Comparison of ENCODE assay signal across 26 cellular contexts in the genomic region with DNA sequence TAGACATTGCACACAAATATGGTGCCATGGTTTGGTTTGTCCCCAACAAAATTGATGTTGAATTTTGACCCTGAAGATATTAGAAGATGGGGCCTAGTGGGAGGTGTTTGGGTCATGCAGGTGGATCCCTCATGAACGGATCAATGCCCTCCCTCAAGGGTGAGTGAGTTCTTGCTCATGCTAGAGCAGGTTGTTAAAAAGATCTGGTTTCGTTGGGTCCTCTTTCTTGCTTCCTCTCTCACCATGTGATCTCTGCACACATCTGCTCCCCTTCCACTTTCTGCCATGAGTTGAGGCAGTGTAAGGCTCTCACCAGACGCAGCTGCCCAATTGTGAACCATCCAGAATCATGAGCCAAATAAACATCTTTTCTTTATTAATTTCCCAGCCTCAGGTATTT.
DNase-seq lines count a peak whose midpoint lies in the region; ATAC-seq and TF ChIP-seq lines count a peak whose summit lies in the region.
"Had no signal": no experiment of that assay in that cellular context is flagged by ENCODE, and none has a peak within 500 bp of the region (broad histone marks: within the 10 kb centered on the region; RNA-seq: fewer than 3 reads in every experiment).

No MANE protein-coding gene starts in this region.

- no peaks in the 10 kb centered on the region for H3K4me1 ChIP-seq in heart right ventricle
- H3K4me1 ChIP-seq: breast epithelium, gastroesophageal sphincter, upper lobe of left lung had no signal

- no peaks in the 10 kb centered on the region for H3K36me3 Mint-ChIP-seq in mesothelial cell of epicardium
- H3K36me3 Mint-ChIP-seq: activated CD4-positive, alpha-beta memory T cell treated with anti-CD3 and anti-CD28 coated beads for 36 hours; activated naive CD8-positive, alpha-beta T cell treated with anti-CD3 and anti-CD28 coated beads, Interleukin-2, amount 10 ng/mL, durations not matched to agents 7 days and 5 days; IgD-negative memory B cell had no signal

- peaks cover under 1% of the 10 kb centered on the region for H3K9me3 Mint-ChIP-seq in mesothelial cell of epicardium
- H3K9me3 Mint-ChIP-seq: activated CD4-positive, alpha-beta memory T cell treated with anti-CD3 and anti-CD28 coated beads for 36 hours; activated naive CD8-positive, alpha-beta T cell treated with anti-CD3 and anti-CD28 coated beads, Interleukin-2, amount 10 ng/mL, durations not matched to agents 7 days and 5 days; stimulated activated naive CD8-positive, alpha-beta T cell treated with anti-CD3 and anti-CD28 coated beads, Interleukin-15, amount 100 ng/mL, for 72 hours had no signal

- no peaks in the 10 kb centered on the region for H3K4me1 Mint-ChIP-seq in mesothelial cell of epicardium
- H3K4me1 Mint-ChIP-seq: activated naive CD8-positive, alpha-beta T cell treated with anti-CD3 and anti-CD28 coated beads, Interleukin-2, amount 10 ng/mL, durations not matched to agents 7 days and 5 days; stimulated activated naive CD8-positive, alpha-beta T cell treated with anti-CD3 and anti-CD28 coated beads, Interleukin-15, amount 100 ng/mL, for 72 hours; T-helper 17 cell had no signal

- TF ChIP-seq CTCF in mesothelial cell of epicardium (IDR thresholded peaks at IDR 0.05; ENCODE audit: unreplicated experiment) (no peak), heart right ventricle (IDR thresholded peaks at IDR 0.05) (no peak)

- no peak for DNase-seq in mesothelial cell of epicardium (ENCODE audit: low spot score in 2 of 2, unreplicated experiment in 2 of 2)
- no peak for DNase-seq in left colon
- no peak for DNase-seq in heart right ventricle
- DNase-seq in NCI-H2107 treated with DMSO at 0.1 percent for 48 hours (lab: John Stamatoyannopoulos, UW; ENCODE audit: unreplicated experiment): no peak
- DNase-seq: activated CD4-positive, alpha-beta memory T cell treated with anti-CD3 and anti-CD28 coated beads for 36 hours; activated naive CD8-positive, alpha-beta T cell treated with anti-CD3 and anti-CD28 coated beads, Interleukin-2, amount 10 ng/mL, durations not matched to agents 7 days and 5 days; activated T-cell treated with anti-CD3 and anti-CD28 coated beads, Interleukin-2, amount 50 U/mL, for 24 hours; DMS53; HFFc6; NCI-H2029; NCI-H526 treated with DMSO at 0.1 percent for 48 hours; right cardiac atrium; stimulated activated naive CD8-positive, alpha-beta T cell treated with anti-CD3 and anti-CD28 coated beads, Interleukin-15, amount 100 ng/mL, for 72 hours; T-helper 17 cell; upper lobe of left lung had no signal

- no peak overlapping the region for H3K4me3 ChIP-seq in heart right ventricle
- H3K4me3 ChIP-seq: breast epithelium, gastroesophageal sphincter, upper lobe of left lung had no signal

- intact Hi-C loops in left colon (cut with DNase I, micrococcal nuclease) (no loop called here), heart right ventricle (cut with DNase I) (no loop called here)

- H3K9me3 ChIP-seq in heart right ventricle: peaks cover 0 to under 1% (median 0%) of the 10 kb centered on the region in 11 donors
- H3K9me3 ChIP-seq: breast epithelium, gastroesophageal sphincter, upper lobe of left lung had no signal

- ATAC-seq in GM18499 (IDR thresholded peaks at IDR 0.05; ENCODE audit: insufficient read depth, unreplicated experiment) (peak; percentile 80), GM19463 (IDR thresholded peaks at IDR 0.05; ENCODE audit: unreplicated experiment) (peak; percentile 88), HG02759 (IDR thresholded peaks at IDR 0.05; ENCODE audit: unreplicated experiment) (peak; percentile 71), HG03354 (IDR thresholded peaks at IDR 0.05; ENCODE audit: poor library complexity, severe bottlenecking, unreplicated experiment) (peak; percentile 71), left colon (no peak), heart right ventricle (no peak)
- ATAC-seq: gastroesophageal sphincter; left lobe of liver; right cardiac atrium; stimulated activated naive CD8-positive, alpha-beta T cell treated with anti-CD3 and anti-CD28 coated beads, Interleukin-15, amount 100 ng/mL, for 72 hours; T-helper 17 cell had no signal

- peaks cover 18% of the 10 kb centered on the region for H3K27me3 Mint-ChIP-seq in mesothelial cell of epicardium (ENCODE audit: low read depth)
- H3K27me3 Mint-ChIP-seq: dendritic cell treated with granulocyte-macrophage colony-stimulating factor and Interleukin-4, amounts not matched to agents 40 ng/mL and 50 ng/mL, for 4 days; IgD-negative memory B cell; T-helper 17 cell had no signal

- 79 to 86% methylated on average over 3 of the region's 3 CpGs for WGBS in heart right ventricle, 2 donors

- no peaks in the 10 kb centered on the region for H3K36me3 ChIP-seq in heart right ventricle
- H3K36me3 ChIP-seq: breast epithelium, gastroesophageal sphincter, upper lobe of left lung had no signal

- H3K27ac Mint-ChIP-seq in mesothelial cell of epicardium: no peak overlapping the region
- H3K27ac Mint-ChIP-seq: activated CD4-positive, alpha-beta memory T cell treated with anti-CD3 and anti-CD28 coated beads for 36 hours; activated naive CD8-positive, alpha-beta T cell treated with anti-CD3 and anti-CD28 coated beads, Interleukin-2, amount 10 ng/mL, durations not matched to agents 7 days and 5 days; activated T-cell treated with anti-CD3 and anti-CD28 coated beads, Interleukin-2, amount 50 U/mL, for 24 hours; dendritic cell treated with granulocyte-macrophage colony-stimulating factor and Interleukin-4, amounts not matched to agents 40 ng/mL and 50 ng/mL, for 4 days; HFFc6; IgD-negative memory B cell; stimulated activated naive CD8-positive, alpha-beta T cell treated with anti-CD3 and anti-CD28 coated beads, Interleukin-15, amount 100 ng/mL, for 72 hours; T-helper 17 cell had no signal

- no peak overlapping the region for H3K27ac ChIP-seq in heart right ventricle
- H3K27ac ChIP-seq: breast epithelium, C4-2B, gastroesophageal sphincter, HL-60, upper lobe of left lung had no signal

- no peaks in the 10 kb centered on the region for H3K27me3 ChIP-seq in heart right ventricle
- H3K27me3 ChIP-seq: breast epithelium, gastroesophageal sphincter, upper lobe of left lung had no signal

- H3K4me3 Mint-ChIP-seq in mesothelial cell of epicardium: no peak overlapping the region
- H3K4me3 Mint-ChIP-seq: activated CD4-positive, alpha-beta memory T cell treated with anti-CD3 and anti-CD28 coated beads for 36 hours; activated naive CD8-positive, alpha-beta T cell treated with anti-CD3 and anti-CD28 coated beads, Interleukin-2, amount 10 ng/mL, durations not matched to agents 7 days and 5 days; activated T-cell treated with anti-CD3 and anti-CD28 coated beads, Interleukin-2, amount 50 U/mL, for 24 hours; dendritic cell treated with granulocyte-macrophage colony-stimulating factor and Interleukin-4, amounts not matched to agents 40 ng/mL and 50 ng/mL, for 4 days; HFFc6; IgD-negative memory B cell; stimulated activated naive CD8-positive, alpha-beta T cell treated with anti-CD3 and anti-CD28 coated beads, Interleukin-15, amount 100 ng/mL, for 72 hours; T-helper 17 cell had no signal

Comparison
In these comparisons a context has a peak if more than half of its experiments do, and no peak if none do; other contexts are left out.
1. ATAC-seq: peak in GM18499 (single experiment), GM19463 (single experiment), HG02759 (single experiment) and HG03354 (single experiment); none in left colon (single experiment) and heart right ventricle (0 of 8).